ENCODE assay signal across 8 cellular contexts in the genomic region with DNA sequence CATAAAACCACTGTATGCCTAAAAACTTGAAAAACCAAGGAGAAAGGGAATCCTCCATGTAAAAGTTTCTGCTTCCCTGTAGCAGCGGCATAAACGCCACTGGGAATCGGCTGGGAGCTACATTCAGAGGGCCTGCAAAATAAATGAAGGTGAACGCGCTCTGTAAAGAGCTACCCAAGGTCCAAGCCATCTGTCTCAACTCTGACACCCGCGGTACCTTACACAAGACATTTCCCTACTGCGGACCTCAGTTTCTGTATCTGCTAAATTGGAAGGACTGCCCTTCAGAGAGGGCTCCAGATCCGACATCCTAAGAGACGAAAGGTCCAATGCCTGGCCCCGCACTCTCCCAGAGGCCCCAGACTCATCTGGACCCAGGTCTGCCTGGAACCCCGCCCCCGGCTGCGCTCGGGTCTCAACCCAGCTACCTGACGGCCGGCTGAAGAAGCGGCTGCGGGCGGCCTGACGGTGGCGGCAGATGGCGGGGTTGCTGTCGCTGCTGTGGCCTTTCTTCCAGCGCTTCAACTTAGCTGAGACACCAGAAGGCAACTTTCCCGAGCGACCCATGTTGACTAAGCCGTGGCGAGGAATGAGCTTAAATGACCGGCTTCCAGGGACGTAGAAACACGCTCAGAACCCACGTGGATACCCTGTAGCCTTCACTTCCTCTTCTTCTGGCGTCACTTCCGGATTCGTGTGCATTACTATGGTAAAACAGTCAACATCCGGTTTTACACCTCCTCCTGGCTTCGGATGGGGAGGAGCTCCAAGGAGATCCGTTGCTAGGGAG. TPM values are rescaled to one million over a fixed set of nuclear protein-coding genes. Genes with fewer than 3 reads are reported as not detected.
DNase-seq lines count a peak whose midpoint lies in the region; ATAC-seq lines count a peak whose summit lies in the region.

A gene with protein sequence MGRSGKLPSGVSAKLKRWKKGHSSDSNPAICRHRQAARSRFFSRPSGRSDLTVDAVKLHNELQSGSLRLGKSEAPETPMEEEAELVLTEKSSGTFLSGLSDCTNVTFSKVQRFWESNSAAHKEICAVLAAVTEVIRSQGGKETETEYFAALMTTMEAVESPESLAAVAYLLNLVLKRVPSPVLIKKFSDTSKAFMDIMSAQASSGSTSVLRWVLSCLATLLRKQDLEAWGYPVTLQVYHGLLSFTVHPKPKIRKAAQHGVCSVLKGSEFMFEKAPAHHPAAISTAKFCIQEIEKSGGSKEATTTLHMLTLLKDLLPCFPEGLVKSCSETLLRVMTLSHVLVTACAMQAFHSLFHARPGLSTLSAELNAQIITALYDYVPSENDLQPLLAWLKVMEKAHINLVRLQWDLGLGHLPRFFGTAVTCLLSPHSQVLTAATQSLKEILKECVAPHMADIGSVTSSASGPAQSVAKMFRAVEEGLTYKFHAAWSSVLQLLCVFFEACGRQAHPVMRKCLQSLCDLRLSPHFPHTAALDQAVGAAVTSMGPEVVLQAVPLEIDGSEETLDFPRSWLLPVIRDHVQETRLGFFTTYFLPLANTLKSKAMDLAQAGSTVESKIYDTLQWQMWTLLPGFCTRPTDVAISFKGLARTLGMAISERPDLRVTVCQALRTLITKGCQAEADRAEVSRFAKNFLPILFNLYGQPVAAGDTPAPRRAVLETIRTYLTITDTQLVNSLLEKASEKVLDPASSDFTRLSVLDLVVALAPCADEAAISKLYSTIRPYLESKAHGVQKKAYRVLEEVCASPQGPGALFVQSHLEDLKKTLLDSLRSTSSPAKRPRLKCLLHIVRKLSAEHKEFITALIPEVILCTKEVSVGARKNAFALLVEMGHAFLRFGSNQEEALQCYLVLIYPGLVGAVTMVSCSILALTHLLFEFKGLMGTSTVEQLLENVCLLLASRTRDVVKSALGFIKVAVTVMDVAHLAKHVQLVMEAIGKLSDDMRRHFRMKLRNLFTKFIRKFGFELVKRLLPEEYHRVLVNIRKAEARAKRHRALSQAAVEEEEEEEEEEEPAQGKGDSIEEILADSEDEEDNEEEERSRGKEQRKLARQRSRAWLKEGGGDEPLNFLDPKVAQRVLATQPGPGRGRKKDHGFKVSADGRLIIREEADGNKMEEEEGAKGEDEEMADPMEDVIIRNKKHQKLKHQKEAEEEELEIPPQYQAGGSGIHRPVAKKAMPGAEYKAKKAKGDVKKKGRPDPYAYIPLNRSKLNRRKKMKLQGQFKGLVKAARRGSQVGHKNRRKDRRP (N-terminal part only) (minus strand): TSS at position 676 of the 790 bp plus-strand sequence. CDS start 109 bp downstream, at position 567.

- peak; percentile 94 for ATAC-seq in GM19328 (IDR thresholded peaks at IDR 0.05; ENCODE audit: unreplicated experiment)
- ATAC-seq in HG03469 (IDR thresholded peaks at IDR 0.05; ENCODE audit: unreplicated experiment): peak; percentile 91
- ATAC-seq in left colon: peak; percentile 96

- intact Hi-C loops in left colon (cut with DNase I, micrococcal nuclease): no loop called here

- DNase-seq in CD1c-positive myeloid dendritic cell (ENCODE audit: extremely low spot score) (peak; percentile 100), NCI-H526 (lab: John Stamatoyannopoulos, UW) (peak; percentile 90 to 94), dedifferentiated amniotic fluid mesenchymal stem cell (ENCODE audit: extremely low spot score) (peak; percentile 100), left colon (peak; percentile 82 to 93)
- peak; percentile 80 to 84 for DNase-seq in activated CD4-positive, alpha-beta T cell treated with anti-CD3 and anti-CD28 coated beads for 4 hours
- peak; percentile 83 for DNase-seq in stimulated activated CD4-positive, alpha-beta T cell treated with anti-CD3 and anti-CD28 coated beads, Interleukin-2, amount 100 ng/mL, for 4 hours (ENCODE audit: low read depth)

RNA-seq across cellular contexts. Expression of the gene that starts here (rescaled TPM):
- 10 to 100 TPM; 13.9 to 15.1 TPM for total RNA-seq in left colon

Comparison
In these comparisons a context has a peak if more than half of its experiments do, and no peak if none do; other contexts are left out.
1. Peak in every context shown above with its lines: DNase-seq and ATAC-seq.